In genomic region chr9:95078516-95078915, GRCh38 we compare ENCODE assay signal across 15 cellular contexts.
DNase-seq lines count a peak whose midpoint lies in the region; ATAC-seq, FAIRE-seq and TF ChIP-seq lines count a peak whose summit lies in the region.
"Had no signal": no experiment of that assay in that cellular context is flagged by ENCODE, and none has a peak within 500 bp of the region (broad histone marks: within the 10 kb centered on the region; RNA-seq: fewer than 3 reads in every experiment).

No MANE protein-coding gene starts in this region.

- WGBS in neuronal stem cell (ENCODE audit: extremely low coverage in 2 of 2, insufficient read length in 2 of 2, insufficient replicate concordance in 1 of 2), 2 donors = no CpG with 5 or more reads among the region's 11 CpGs
- WGBS in tibial nerve, 2 donors = 59 to 69% methylated on average over 11 of the region's 11 CpGs

- no peak overlapping the region for H2AFZ ChIP-seq in neuronal stem cell (ENCODE audit: low read length)

- no peak overlapping the region for H2BK12ac ChIP-seq in neuronal stem cell (ENCODE audit: low read length)

- no peak overlapping the region for H3K4me2 ChIP-seq in neuronal stem cell (ENCODE audit: insufficient read depth, low read length, poor library complexity, severe bottlenecking)

- peak overlapping the region; percentile 73 for H3K18ac ChIP-seq in neuronal stem cell (ENCODE audit: low read length)

- no peak overlapping the region for H2BK5ac ChIP-seq in neuronal stem cell (ENCODE audit: low read length)

- peaks cover 38 to 87% of the 10 kb centered on the region in 2 donors for H3K4me1 ChIP-seq in ascending aorta
- peaks cover 100% of the 10 kb centered on the region for H3K4me1 ChIP-seq in left ventricle myocardium inferior
- peaks cover 14 to 34% of the 10 kb centered on the region in 2 donors for H3K4me1 ChIP-seq in neuronal stem cell (ENCODE audit: control insufficient read depth in 2 of 2, insufficient read depth in 1 of 2, low read depth in 1 of 2, low read length in 2 of 2)
- H3K4me1 ChIP-seq in tibial nerve = peaks cover 0 to 98% (median 75%) of the 10 kb centered on the region in 4 donors

- TF ChIP-seq EP300 in tibial nerve (IDR thresholded peaks at IDR 0.05) = no peak

- no peak overlapping the region for H2BK120ac ChIP-seq in neuronal stem cell (ENCODE audit: low read depth, low read length)

- H2BK15ac ChIP-seq in neuronal stem cell (ENCODE audit: low read length) = no peak overlapping the region

- peaks cover 2% of the 10 kb centered on the region for H3K79me1 ChIP-seq in neuronal stem cell (ENCODE audit: low read depth, low read length)

- TF ChIP-seq CTCF in ascending aorta (IDR thresholded peaks at IDR 0.05) = no peak
- no peak for TF ChIP-seq CTCF in left ventricle myocardium inferior (IDR thresholded peaks at IDR 0.05; ENCODE audit: borderline replicate concordance)
- no peak for TF ChIP-seq CTCF in tibial nerve (IDR thresholded peaks at IDR 0.05)
- no peak for TF ChIP-seq CTCF in GM10266 (IDR thresholded peaks at IDR 0.05; ENCODE audit: control insufficient read depth, insufficient read depth, low read depth, missing control alignments)

- H3K27me3 ChIP-seq in ascending aorta (no peaks in the 10 kb centered on the region), left ventricle myocardium inferior (ENCODE audit: low read depth) (no peaks in the 10 kb centered on the region), neuronal stem cell (ENCODE audit: control insufficient read depth in 3 of 3, insufficient read depth in 3 of 3, low read depth in 1 of 3, low read length in 3 of 3) (no peaks in the 10 kb centered on the region), tibial nerve (no peaks in the 10 kb centered on the region)

- TF ChIP-seq POLR2A in tibial nerve (IDR thresholded peaks at IDR 0.05) = no peak

- H3K14ac ChIP-seq in neuronal stem cell (ENCODE audit: low read length) = peak overlapping the region; percentile 61

- peak overlapping the region; percentile 84 to 95 for H3K27ac ChIP-seq in ascending aorta
- peak overlapping the region; percentile 90 for H3K27ac ChIP-seq in left ventricle myocardium inferior (replicated peaks)
- no peak overlapping the region for H3K27ac ChIP-seq in neuronal stem cell (replicated peaks; ENCODE audit: low read length)
- H3K27ac ChIP-seq in tibial nerve = peak overlapping the region; percentile 64 to 97 (median 90)
- H3K27ac ChIP-seq: C4-2B, epithelial cell of prostate had no signal

- H4K8ac ChIP-seq in neuronal stem cell (ENCODE audit: low read depth, low read length) = no peak overlapping the region

- no peaks in the 10 kb centered on the region for H3K9me3 ChIP-seq in ascending aorta
- H3K9me3 ChIP-seq in left ventricle myocardium inferior (replicated peaks) = no peaks in the 10 kb centered on the region
- H3K9me3 ChIP-seq in neuronal stem cell (replicated peaks in 1 of 2; ENCODE audit: control insufficient read depth in 2 of 2, insufficient read depth in 1 of 2, low read depth in 1 of 2, low read length in 2 of 2) = peaks cover 0 to 4% of the 10 kb centered on the region in 2 donors
- H3K9me3 ChIP-seq in tibial nerve = no peaks in the 10 kb centered on the region

- no peak for FAIRE-seq in frontal cortex (lab: Jason Lieb, UNC)

- no peak overlapping the region for H3K4ac ChIP-seq in neuronal stem cell (ENCODE audit: low read length)

- no peak overlapping the region for H4K91ac ChIP-seq in neuronal stem cell (ENCODE audit: low read depth, low read length, poor library complexity)

- peak overlapping the region; percentile 65 for H3K9ac ChIP-seq in neuronal stem cell (ENCODE audit: low read depth, low read length, poor library complexity)

- no peak overlapping the region for H3K23ac ChIP-seq in neuronal stem cell (ENCODE audit: low read depth, low read length, poor library complexity)

- ATAC-seq in HG03095 (IDR thresholded peaks at IDR 0.05; ENCODE audit: unreplicated experiment) (no peak), HG02981 (IDR thresholded peaks at IDR 0.05; ENCODE audit: unreplicated experiment) (no peak)
- ATAC-seq: PC-3 had no signal

- peaks cover 27 to 52% of the 10 kb centered on the region in 2 donors for H3K36me3 ChIP-seq in ascending aorta
- peaks cover 41% of the 10 kb centered on the region for H3K36me3 ChIP-seq in left ventricle myocardium inferior
- peaks cover 7 to 39% of the 10 kb centered on the region in 2 donors for H3K36me3 ChIP-seq in neuronal stem cell (replicated peaks in 1 of 2; ENCODE audit: control insufficient read depth in 2 of 2, insufficient read depth in 2 of 2, low read length in 2 of 2)
- peaks cover 0 to 51% (median 0%) of the 10 kb centered on the region in 3 donors for H3K36me3 ChIP-seq in tibial nerve

- peak overlapping the region; percentile 56 for H2AK5ac ChIP-seq in neuronal stem cell (ENCODE audit: low read depth, low read length)

- no peak for DNase-seq in ascending aorta (ENCODE audit: low spot score in 2 of 2)
- DNase-seq in left ventricle myocardium inferior = no peak
- DNase-seq in neuronal stem cell (ENCODE audit: low spot score) = no peak
- no peak for DNase-seq in tibial nerve (ENCODE audit: low spot score in 2 of 2)
- DNase-seq in GM10266 (ENCODE audit: extremely low spot score) = no peak
- no peak for DNase-seq in frontal cortex (ENCODE audit: low spot score in 2 of 2)
- DNase-seq: activated CD4-positive, alpha-beta memory T cell treated with anti-CD3 and anti-CD28 coated beads, Interleukin-2, amount 10 ng/mL, durations not matched to agents 7 days and 5 days; NCI-H1048; nephron progenitor cell; PC-3; stimulated activated CD8-positive, alpha-beta memory T cell treated with anti-CD3 and anti-CD28 coated beads, Interleukin-4, amount 100 ng/mL, for 48 hours had no signal

- H3K4me3 ChIP-seq in ascending aorta (peak overlapping the region; percentile 25 to 47), left ventricle myocardium inferior (peak overlapping the region; percentile 17), neuronal stem cell (ENCODE audit: low read length in 2 of 2) (no peak overlapping the region), tibial nerve (no peak overlapping the region)

- intact Hi-C loops in ascending aorta (cut with DNase I) (loop anchor here (5.0 kb wide), 1 partner anchor 411 kb away; no protein-coding TSS in a partner anchor), left ventricle myocardium inferior (cut with micrococcal nuclease) (no loop called here)

Comparison
In these comparisons a context has a peak if more than half of its experiments do, and no peak if none do; other contexts are left out.
1. H3K4me3 ChIP-seq: peak in ascending aorta (2 of 2) and left ventricle myocardium inferior (single experiment); none in neuronal stem cell (0 of 2) and tibial nerve (0 of 4).